In the genomic region with DNA sequence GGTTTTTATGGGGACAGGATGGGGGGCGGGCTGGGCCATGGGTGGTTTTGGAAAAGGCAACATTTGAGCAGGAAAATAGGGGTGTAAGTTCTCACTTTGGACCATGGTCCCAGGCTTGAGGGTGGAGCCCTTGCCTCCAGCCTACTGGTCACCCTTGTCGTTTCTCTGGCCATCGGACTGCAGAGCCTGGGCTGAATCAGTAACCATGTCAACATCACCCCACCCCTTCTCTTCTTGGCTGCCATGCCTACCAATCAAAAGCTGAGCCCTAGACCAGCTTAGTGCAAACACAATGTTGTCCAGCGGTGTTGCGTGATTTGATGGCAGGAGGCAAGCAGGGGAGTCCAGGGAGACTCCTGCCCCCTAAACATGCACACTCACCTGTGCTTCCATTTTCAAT, we compare ENCODE assay signal across 28 cellular contexts.
"Had no signal": no experiment of that assay in that cellular context is flagged by ENCODE, and none has a peak within 500 bp of the region (broad histone marks: within the 10 kb centered on the region; RNA-seq: fewer than 3 reads in every experiment).

No MANE protein-coding gene starts in this region.

- H3K4me3 ChIP-seq: coronary artery, esophagus muscularis mucosa, heart right ventricle, left lung, mucosa of descending colon, ovary, right lobe of liver, thoracic aorta, tibial nerve, upper lobe of left lung had no signal

- H3K27me3 ChIP-seq: ovary, right lobe of liver, tibial nerve, upper lobe of left lung had no signal

- H3K27ac ChIP-seq: coronary artery, esophagus muscularis mucosa, left lung, ovary, right lobe of liver, thoracic aorta, tibial nerve, upper lobe of left lung had no signal

- H3K9me3 ChIP-seq: esophagus muscularis mucosa, mucosa of descending colon, ovary, right lobe of liver, thoracic aorta had no signal

- ATAC-seq: heart right ventricle; left cardiac atrium; left lung; mucosa of descending colon; right lobe of liver; stimulated activated naive B cell treated with anti-CD40 and anti-IgM and Interleukin-4, amounts not matched to agents 10 μg/mL and 1 μg/mL and 100 μg/mL, for 72 hours had no signal

- DNase-seq: dermis blood vessel endothelial cell; effector memory CD4-positive, alpha-beta T cell; foreskin melanocyte; glutamatergic neuron; heart right ventricle; hippocampal formation; left cardiac atrium; left lung; mesenchymal stem cell; mucosa of descending colon; naive B cell; occipital lobe; ovary; posterior cingulate gyrus; retina; right lobe of liver; small intestine; stimulated activated CD4-positive, alpha-beta T cell treated with anti-CD3 and anti-CD28 coated beads, Interleukin-15, amount 100 ng/mL, for 24 hours; stimulated activated CD4-positive, alpha-beta T cell treated with anti-CD3 and anti-CD28 coated beads, Interleukin-2, amount 100 ng/mL, for 48 hours; stimulated activated naive B cell treated with anti-CD40 and anti-IgM and Interleukin-4, amounts not matched to agents 10 μg/mL and 1 μg/mL and 100 μg/mL, for 72 hours; upper lobe of left lung had no signal

- H3K4me1 ChIP-seq: right lobe of liver had no signal

- FAIRE-seq: endothelial cell of umbilical vein, islet of Langerhans, small intestine, urothelium cell line had no signal

- H3K36me3 ChIP-seq: esophagus muscularis mucosa, heart right ventricle, left lung, ovary, right lobe of liver, thoracic aorta, tibial nerve, upper lobe of left lung had no signal
